Comparison of ENCODE assay signal across 11 cellular contexts in genomic region chr12:105740970-105741725, GRCh38.
DNase-seq lines count a peak whose midpoint lies in the region; ATAC-seq and TF ChIP-seq lines count a peak whose summit lies in the region.
"Had no signal": no experiment of that assay in that cellular context is flagged by ENCODE, and none has a peak within 500 bp of the region (broad histone marks: within the 10 kb centered on the region; RNA-seq: fewer than 3 reads in every experiment).

No MANE protein-coding gene starts in this region.

- peak overlapping the region in 17 of 59 donors; percentile 1 to 40 (median 15) for H3K4me3 ChIP-seq in dorsolateral prefrontal cortex
- H3K4me3 ChIP-seq: spleen had no signal

- no peaks in the 10 kb centered on the region for H3K27me3 ChIP-seq in dorsolateral prefrontal cortex

- H3K27me3 Mint-ChIP-seq in activated T-helper 17 cell treated with anti-CD3 and anti-CD28 coated beads, Interleukin-2, amount 50 U/mL, for 72 hours: peaks cover 5% of the 10 kb centered on the region

- no peaks in the 10 kb centered on the region for H3K9me3 Mint-ChIP-seq in activated T-helper 17 cell treated with anti-CD3 and anti-CD28 coated beads, Interleukin-2, amount 50 U/mL, for 72 hours

- H3K27ac Mint-ChIP-seq in activated T-helper 17 cell treated with anti-CD3 and anti-CD28 coated beads, Interleukin-2, amount 50 U/mL, for 72 hours: no peak overlapping the region

- TF ChIP-seq CTCF in dorsolateral prefrontal cortex (IDR thresholded peaks at IDR 0.05 in 54 of 56, conservative IDR thresholded peaks at IDR 0.05 in 2 of 56; ENCODE audit: low read depth in 1 of 56, partially characterized antibody in 56 of 56): peak in 1 of 56 donors; percentile 6

- H3K4me3 Mint-ChIP-seq in activated T-helper 17 cell treated with anti-CD3 and anti-CD28 coated beads, Interleukin-2, amount 50 U/mL, for 72 hours: no peak overlapping the region

- H3K27ac ChIP-seq in dorsolateral prefrontal cortex: peak overlapping the region in 55 of 59 donors; percentile 0 to 90 (median 69)
- H3K27ac ChIP-seq: spleen had no signal

- ATAC-seq in activated T-helper 17 cell treated with anti-CD3 and anti-CD28 coated beads, Interleukin-2, amount 50 U/mL, for 72 hours (replicated peaks): no peak
- ATAC-seq in GM19023 (IDR thresholded peaks at IDR 0.05; ENCODE audit: unreplicated experiment): no peak
- no peak for ATAC-seq in GM21360 (IDR thresholded peaks at IDR 0.05; ENCODE audit: unreplicated experiment)

- intact Hi-C loops in dorsolateral prefrontal cortex (cut with DNase I): loop anchor here in 1 of 2 donors (2.0 to 10.0 kb wide), 2 partner anchors 82 to 194 kb away; no protein-coding TSS in a partner anchor

- no peaks in the 10 kb centered on the region for H3K36me3 Mint-ChIP-seq in activated T-helper 17 cell treated with anti-CD3 and anti-CD28 coated beads, Interleukin-2, amount 50 U/mL, for 72 hours (ENCODE audit: low read depth)

- DNase-seq in A172 (ENCODE audit: low spot score) (peak; percentile 46), NCI-H2029 (lab: John Stamatoyannopoulos, UW) (peak; percentile 54), dorsolateral prefrontal cortex (peak; percentile 33 to 89 (median 74)), myocyte (ENCODE audit: low read depth) (peak; percentile 92), NOMO-1 treated with dmso at 0.1 percent for 144 hours (lab: John Stamatoyannopoulos, UW; ENCODE audit: unreplicated experiment) (no peak)
- DNase-seq: activated CD4-positive, alpha-beta T cell treated with anti-CD3 and anti-CD28 coated beads, Interleukin-2, amount 50 U/mL, for 1 hour; OCI-M1; spleen had no signal

- no peaks in the 10 kb centered on the region for H3K4me1 Mint-ChIP-seq in activated T-helper 17 cell treated with anti-CD3 and anti-CD28 coated beads, Interleukin-2, amount 50 U/mL, for 72 hours
